ENCODE assay signal across 8 cellular contexts in the genomic region with DNA sequence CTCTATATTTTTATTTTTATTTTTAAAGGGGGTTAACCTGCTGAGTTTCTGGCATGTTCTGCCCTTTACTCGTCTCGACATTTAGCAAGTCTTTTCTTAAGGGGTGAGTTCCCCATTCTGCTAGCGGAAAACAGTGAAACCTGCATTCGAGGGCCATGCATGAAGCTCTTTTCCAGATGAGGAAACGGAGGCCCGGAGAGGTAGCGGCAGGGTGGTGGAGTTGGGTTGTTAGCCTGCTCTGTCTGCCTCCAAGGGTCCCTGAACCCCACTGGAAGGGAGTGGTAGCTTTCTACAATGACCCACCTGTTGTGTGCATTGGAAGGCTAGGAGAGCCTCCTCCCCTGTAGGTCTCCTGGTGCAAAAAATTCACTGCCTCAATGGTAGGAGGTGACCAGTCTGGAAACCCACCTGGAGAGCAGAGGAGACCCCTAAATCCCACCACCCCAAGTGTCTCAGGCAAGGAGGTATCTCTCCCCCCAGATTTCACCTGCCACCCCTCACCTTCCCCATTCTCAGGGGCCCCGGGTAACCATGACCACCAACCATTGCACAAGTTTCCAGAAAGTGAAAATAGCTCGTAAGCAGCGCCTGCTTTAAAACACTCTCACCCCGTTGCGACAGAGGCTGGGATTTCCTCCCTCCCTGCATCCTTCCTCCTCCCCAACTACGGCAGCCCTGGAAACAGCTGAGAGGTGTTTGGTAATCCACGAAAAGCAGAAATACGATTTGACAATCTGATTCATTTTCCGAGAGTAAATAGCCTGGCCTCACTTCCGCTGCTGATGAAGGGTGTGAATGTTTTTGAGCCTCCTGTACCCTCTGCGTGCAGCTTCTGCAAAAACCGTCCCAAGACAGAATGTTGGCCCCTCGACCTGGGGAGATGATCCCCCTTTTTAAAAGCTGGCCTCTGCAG.
DNase-seq lines count a peak whose midpoint lies in the region; ATAC-seq and TF ChIP-seq lines count a peak whose summit lies in the region.

No MANE protein-coding gene starts in this region.

- no peaks in the 10 kb centered on the region for H3K79me2 ChIP-seq in Loucy (ENCODE audit: insufficient read depth, low read length)

- peak; percentile 70 for DNase-seq in AG08396 (ENCODE audit: low spot score)
- DNase-seq in activated CD8-positive, alpha-beta memory T cell treated with anti-CD3 and anti-CD28 coated beads, Interleukin-2, amount 50 U/mL, for 48 hours, result peak; percentile 59
- peak; percentile 59 for DNase-seq in fibroblast of the conjunctiva (ENCODE audit: low read depth)
- peak in 8 of 10 donors; percentile 24 to 87 (median 46) for DNase-seq in posterior cingulate gyrus
- no peak for DNase-seq in GOT3 (lab: John Stamatoyannopoulos, UW)

- H3K9me2 ChIP-seq in Loucy (replicated peaks; ENCODE audit: low read depth, low read length), result no peaks in the 10 kb centered on the region

- H3F3A ChIP-seq in Loucy (ENCODE audit: low read depth), result no peaks in the 10 kb centered on the region

- no peak for ATAC-seq in HG03565 (IDR thresholded peaks at IDR 0.05; ENCODE audit: unreplicated experiment)
- ATAC-seq in GM18858 (IDR thresholded peaks at IDR 0.05; ENCODE audit: unreplicated experiment), result no peak

- intact Hi-C loops in posterior cingulate gyrus (cut with DNase I), result loop anchor here (5.0 kb wide), 1 partner anchor 46 kb away; no protein-coding TSS in a partner anchor

- peak overlapping the region; percentile 27 for H3K9ac ChIP-seq in Loucy (ENCODE audit: low read depth, low read length, poor library complexity, severe bottlenecking)

- H2AFZ ChIP-seq in Loucy (ENCODE audit: low read length), result peak overlapping the region; percentile 26

- H3K27me3 ChIP-seq in Loucy (ENCODE audit: insufficient read depth, low read length, poor library complexity, severe bottlenecking), result peaks cover 5% of the 10 kb centered on the region

- peaks cover 19% of the 10 kb centered on the region for H3K4me1 ChIP-seq in Loucy (ENCODE audit: insufficient read depth, low read length, poor library complexity, severe bottlenecking)

- no peaks in the 10 kb centered on the region for H3K36me3 ChIP-seq in Loucy (ENCODE audit: insufficient read depth, low read length)

- no peak for TF ChIP-seq CTCF in Loucy (conservative IDR thresholded peaks at IDR 0.05; ENCODE audit: low read length)

- H3K4me2 ChIP-seq in Loucy (ENCODE audit: low read depth, low read length, poor library complexity, severe bottlenecking), result peak overlapping the region; percentile 60

- peak overlapping the region; percentile 37 for H3K4me3 ChIP-seq in Loucy (ENCODE audit: low read length, poor library complexity, severe bottlenecking)

- H4K20me1 ChIP-seq in Loucy (ENCODE audit: insufficient read depth, low read length, poor library complexity, severe bottlenecking), result no peaks in the 10 kb centered on the region

- no peaks in the 10 kb centered on the region for H3K9me3 ChIP-seq in Loucy (ENCODE audit: insufficient read depth, low read depth, low read length)
